16 cellular contexts compared by ENCODE assay signal in genomic region chr6:143399176-143399575, GRCh38. TPM values are rescaled to one million over a fixed set of nuclear protein-coding genes. Genes with fewer than 3 reads are reported as not detected.
A peak's percentile ranks its signal among the peaks of the same experiment; 100 is the strongest.
DNase-seq lines count a peak whose midpoint lies in the region; ATAC-seq and TF ChIP-seq lines count a peak whose summit lies in the region.
"Had no signal": no experiment of that assay in that cellular context is flagged by ENCODE, and none has a peak within 500 bp of the region (broad histone marks: within the 10 kb centered on the region; RNA-seq: fewer than 3 reads in every experiment).

No MANE protein-coding gene starts in this region.

- ATAC-seq in GM21360 (IDR thresholded peaks at IDR 0.05; ENCODE audit: unreplicated experiment) = no peak
- ATAC-seq: A549 had no signal

- 98% methylated on average over 5 of the region's 5 CpGs for WGBS in mammary epithelial cell (ENCODE audit: low coverage, missing lambda C conversion rate)
- 90% methylated on average over 5 of the region's 5 CpGs for WGBS in hepatocyte (ENCODE audit: low lambda C conversion rate, missing lambda C conversion rate)

- no peak overlapping the region for H3K4me2 ChIP-seq in mammary epithelial cell (ENCODE audit: insufficient read depth, low read depth, low read length)
- H3K4me2 ChIP-seq in hepatocyte = no peak overlapping the region
- H3K4me2 ChIP-seq in neural progenitor cell = no peak overlapping the region
- H3K4me2 ChIP-seq: A549 had no signal

- H3K27me3 Mint-ChIP-seq in Calu3 (ENCODE audit: unreplicated experiment) (no peaks in the 10 kb centered on the region), neural progenitor cell (ENCODE audit: insufficient read depth, low read depth) (peaks cover 2% of the 10 kb centered on the region)

- no peak for TF ChIP-seq CTCF in Calu3 (IDR thresholded peaks at IDR 0.05; ENCODE audit: unreplicated experiment)
- TF ChIP-seq CTCF in mammary epithelial cell (conservative IDR thresholded peaks at IDR 0.05 in 1 of 2, IDR thresholded peaks at IDR 0.05 in 1 of 2; ENCODE audit: extremely low read depth in 1 of 2, insufficient read depth in 1 of 2, low read depth in 1 of 2, low read length in 2 of 2) = no peak
- no peak for TF ChIP-seq CTCF in hepatocyte (IDR thresholded peaks at IDR 0.05; ENCODE audit: poor library complexity)
- TF ChIP-seq CTCF in neural progenitor cell (IDR thresholded peaks at IDR 0.05) = no peak

- H3K27ac ChIP-seq in mammary epithelial cell (ENCODE audit: insufficient read depth, low read depth, low read length) (peak overlapping the region; percentile 97), hepatocyte (peak overlapping the region; percentile 4), neural progenitor cell (no peak overlapping the region)
- H3K27ac ChIP-seq: A549 had no signal

- H3F3A ChIP-seq in neural progenitor cell (ENCODE audit: low read depth) = no peaks in the 10 kb centered on the region

- H3K4me3 Mint-ChIP-seq in Calu3 (ENCODE audit: low read depth, unreplicated experiment) (no peak overlapping the region), neural progenitor cell (no peak overlapping the region)

- in situ Hi-C loops in mammary epithelial cell (cut with MboI; ENCODE audit: low sequenced_read_pairs in 2 of 2) = no loop called here

- H3K9me3 ChIP-seq in mammary epithelial cell (replicated peaks; ENCODE audit: insufficient read depth, low read length) (no peaks in the 10 kb centered on the region), hepatocyte (ENCODE audit: low read depth) (no peaks in the 10 kb centered on the region), neural progenitor cell (ENCODE audit: low read depth) (no peaks in the 10 kb centered on the region)
- H3K9me3 ChIP-seq: A549; BLaER1 treated with 17β-estradiol and CSF1 and Interleukin-3, amounts not matched to agents 10 nM and 100 nM had no signal

- H3K79me2 ChIP-seq in mammary epithelial cell (ENCODE audit: insufficient read depth, low read length) (no peaks in the 10 kb centered on the region), hepatocyte (no peaks in the 10 kb centered on the region), neural progenitor cell (ENCODE audit: low read depth) (no peaks in the 10 kb centered on the region)

- no peaks in the 10 kb centered on the region for H3K36me3 ChIP-seq in mammary epithelial cell (ENCODE audit: insufficient read depth, low read length)
- H3K36me3 ChIP-seq in hepatocyte (replicated peaks; ENCODE audit: insufficient read depth, low read depth) = no peaks in the 10 kb centered on the region
- H3K36me3 ChIP-seq in neural progenitor cell = no peaks in the 10 kb centered on the region
- H3K36me3 ChIP-seq: BLaER1 treated with 17β-estradiol and CSF1 and Interleukin-3, amounts not matched to agents 10 nM and 100 nM had no signal

- no peak overlapping the region for H3K4me3 ChIP-seq in mammary epithelial cell (replicated peaks in 1 of 3; ENCODE audit: insufficient read depth in 1 of 3, low read depth in 2 of 3, low read length in 3 of 3)
- no peak overlapping the region for H3K4me3 ChIP-seq in hepatocyte
- H3K4me3 ChIP-seq in neural progenitor cell = no peak overlapping the region
- H3K4me3 ChIP-seq: A549; BLaER1 treated with 17β-estradiol and CSF1 and Interleukin-3, amounts not matched to agents 10 nM and 100 nM had no signal

- H3K9me2 ChIP-seq in hepatocyte (replicated peaks; ENCODE audit: insufficient read depth) = no peaks in the 10 kb centered on the region

- H3K9ac ChIP-seq in mammary epithelial cell (ENCODE audit: insufficient read depth, low read length) (no peak overlapping the region), neural progenitor cell (no peak overlapping the region)
- H3K9ac ChIP-seq: BLaER1 treated with 17β-estradiol and CSF1 and Interleukin-3, amounts not matched to agents 10 nM and 100 nM had no signal

- no peaks in the 10 kb centered on the region for H4K20me1 ChIP-seq in mammary epithelial cell (ENCODE audit: insufficient read depth, low read length)
- no peaks in the 10 kb centered on the region for H4K20me1 ChIP-seq in hepatocyte (ENCODE audit: insufficient read depth, poor library complexity, severe bottlenecking)
- no peaks in the 10 kb centered on the region for H4K20me1 ChIP-seq in neural progenitor cell (ENCODE audit: low read depth)
- H4K20me1 ChIP-seq: BLaER1 treated with 17β-estradiol and CSF1 and Interleukin-3, amounts not matched to agents 10 nM and 100 nM had no signal

- CTCF ChIA-PET in Calu3 (lab: Charles Lee) = no interaction called here
- CTCF ChIA-PET in mammary epithelial cell (lab: Charles Lee; ENCODE audit: low non-redundant PET) = no interaction called here

- intact Hi-C loops in Calu3 (cut with micrococcal nuclease; ENCODE audit: unreplicated experiment) (no loop called here), mammary epithelial cell (cut with micrococcal nuclease) (no loop called here)

- H3K27ac Mint-ChIP-seq in Calu3 (ENCODE audit: unreplicated experiment) = peak overlapping the region; percentile 79
- peak overlapping the region; percentile 18 for H3K27ac Mint-ChIP-seq in neural progenitor cell

- no peak for DNase-seq in Calu3
- DNase-seq in mammary epithelial cell = no peak
- no peak for DNase-seq in hepatocyte (ENCODE audit: low spot score)
- DNase-seq in neural progenitor cell (ENCODE audit: low spot score) = no peak
- DNase-seq in KG1 (lab: John Stamatoyannopoulos, UW) = no peak
- no peak for DNase-seq in mesenteric fat pad (ENCODE audit: low spot score)
- no peak for DNase-seq in NCI-H2171 (lab: John Stamatoyannopoulos, UW)
- DNase-seq: GF-D8, NCI-H1417 treated with DMSO at 0.1 percent for 48 hours, NCI-H2029, NCI-H2171 treated with DMSO at 0.1 percent for 48 hours, NCI-H446 treated with DMSO at 0.1 percent for 48 hours, OCI-M1 had no signal

- H3K9me3 Mint-ChIP-seq in Calu3 (ENCODE audit: low read depth, unreplicated experiment) (no peaks in the 10 kb centered on the region), neural progenitor cell (no peaks in the 10 kb centered on the region)

- H2AFZ ChIP-seq in mammary epithelial cell (ENCODE audit: low read depth, low read length) (no peak overlapping the region), hepatocyte (no peak overlapping the region), neural progenitor cell (replicated peaks) (no peak overlapping the region)

- H3K27me3 ChIP-seq in mammary epithelial cell (ENCODE audit: insufficient read depth, low read length) = no peaks in the 10 kb centered on the region
- H3K27me3 ChIP-seq in hepatocyte = no peaks in the 10 kb centered on the region
- no peaks in the 10 kb centered on the region for H3K27me3 ChIP-seq in neural progenitor cell
- H3K27me3 ChIP-seq: BLaER1 treated with 17β-estradiol and CSF1 and Interleukin-3, amounts not matched to agents 10 nM and 100 nM had no signal

- peaks cover 58% of the 10 kb centered on the region for H3K4me1 Mint-ChIP-seq in Calu3 (ENCODE audit: low read depth, unreplicated experiment)
- H3K4me1 Mint-ChIP-seq in neural progenitor cell = peaks cover 18% of the 10 kb centered on the region

- no TSS peak for BruUV-seq in Calu3 (replicated peaks; lab: Mats Ljungman, UMichigan)
- BruUV-seq in mammary epithelial cell (replicated peaks; lab: Mats Ljungman, UMichigan) = no TSS peak

- H3K4me1 ChIP-seq in mammary epithelial cell (ENCODE audit: insufficient read depth, low read length) = peaks cover 63% of the 10 kb centered on the region
- peaks cover 21% of the 10 kb centered on the region for H3K4me1 ChIP-seq in hepatocyte (ENCODE audit: insufficient read depth)
- peaks cover 15% of the 10 kb centered on the region for H3K4me1 ChIP-seq in neural progenitor cell

- dilution Hi-C loops in mammary epithelial cell (cut with HindIII; ENCODE audit: low sequenced_read_pairs) = no loop called here

- peaks cover 6% of the 10 kb centered on the region for H3K36me3 Mint-ChIP-seq in Calu3 (ENCODE audit: insufficient read depth, unreplicated experiment)
- no peaks in the 10 kb centered on the region for H3K36me3 Mint-ChIP-seq in neural progenitor cell

RNA-seq across cellular contexts. Expression of gene ADAT2, which starts 51.3 kb away (rescaled TPM):
- total RNA-seq in Calu3 (2022) (9.9 and 12.0 TPM in 2 replicates), mammary epithelial cell (10 to 100 TPM in 1 of 2 donors, 1 to 10 TPM in 1; 5.7 to 17.6 TPM), hepatocyte (3.4 and 4.2 TPM in 2 replicates), neural progenitor cell (ENCODE audit: low replicate concordance) (12.2 and 17.8 TPM in 2 replicates), mesenteric fat pad (8.3 TPM)
- polyA plus RNA-seq in mammary epithelial cell (7.3 TPM), hepatocyte (3.1 and 4.8 TPM in 2 replicates)
- polyA minus RNA-seq in mammary epithelial cell = 14.4 TPM

RNA-seq across cellular contexts. Expression of gene PEX3, which starts 51.4 kb away (rescaled TPM):
- total RNA-seq in Calu3 (2022) (13.6 and 16.0 TPM in 2 replicates), mammary epithelial cell (10 to 100 TPM; 24.7 to 38.0 TPM), hepatocyte (19.0 and 23.2 TPM in 2 replicates), neural progenitor cell (ENCODE audit: low replicate concordance) (12.0 and 25.5 TPM in 2 replicates), mesenteric fat pad (15.4 TPM)
- polyA plus RNA-seq in mammary epithelial cell (38.7 TPM), hepatocyte (23.4 and 24.5 TPM in 2 replicates)
- 65.7 TPM for polyA minus RNA-seq in mammary epithelial cell
